Comparison of ENCODE assay signal across 8 cellular contexts in genomic region chr10:89250814-89251416, GRCh38. TPM values are rescaled to one million over a fixed set of nuclear protein-coding genes. Genes with fewer than 3 reads are reported as not detected.
DNase-seq lines count a peak whose midpoint lies in the region; ATAC-seq and TF ChIP-seq lines count a peak whose summit lies in the region.

No MANE protein-coding gene starts in this region.

- H2AFZ ChIP-seq in MM.1S (ENCODE audit: low read length) = peak overlapping the region; percentile 86

- peak overlapping the region; percentile 82 for H3K4me2 ChIP-seq in MM.1S (ENCODE audit: low read depth, low read length)

- no peak for ATAC-seq in natural killer cell

- H3K27ac Mint-ChIP-seq in natural killer cell = peak overlapping the region; percentile 80 to 92

- H3K36me3 Mint-ChIP-seq in natural killer cell = no peaks in the 10 kb centered on the region

- H3K9me3 ChIP-seq in MM.1S (replicated peaks; ENCODE audit: insufficient read depth, low read length) = no peaks in the 10 kb centered on the region

- peak overlapping the region; percentile 91 for H3K4me3 Mint-ChIP-seq in natural killer cell

- DNase-seq in MM.1S (no peak), choroid plexus epithelial cell (ENCODE audit: low read depth) (no peak), natural killer cell (no peak), T1000 (lab: John Stamatoyannopoulos, UW) (no peak), 8988T (no peak), NCI-H1694 treated with DMSO at 0.1 percent for 48 hours (lab: John Stamatoyannopoulos, UW) (no peak)
- DNase-seq in effector CD4-positive, alpha-beta T cell = no peak

- no peaks in the 10 kb centered on the region for H3K27me3 ChIP-seq in MM.1S (replicated peaks; ENCODE audit: insufficient read depth, low read length)

- TF ChIP-seq CTCF in GM12875 (IDR thresholded peaks at IDR 0.05; ENCODE audit: borderline replicate concordance, insufficient read depth, low read depth, low read length) = no peak
- no peak for TF ChIP-seq CTCF in MM.1S (IDR thresholded peaks at IDR 0.05; ENCODE audit: low read length)
- no peak for TF ChIP-seq CTCF in choroid plexus epithelial cell (conservative IDR thresholded peaks at IDR 0.05; ENCODE audit: low read depth, low read length)
- TF ChIP-seq CTCF in natural killer cell (IDR thresholded peaks at IDR 0.05) = no peak

- no peaks in the 10 kb centered on the region for H3K36me3 ChIP-seq in MM.1S (replicated peaks; ENCODE audit: insufficient read depth, low read length)

- peaks cover 21 to 22% of the 10 kb centered on the region in 2 donors for H3K4me1 Mint-ChIP-seq in natural killer cell

- H3K27ac ChIP-seq in MM.1S (ENCODE audit: low read length) = no peak overlapping the region

- no peaks in the 10 kb centered on the region for H3K79me2 ChIP-seq in MM.1S (ENCODE audit: low read length)

- peak overlapping the region; percentile 87 for H3K4me3 ChIP-seq in GM12875 (ENCODE audit: low read depth, low read length)
- H3K4me3 ChIP-seq in MM.1S (ENCODE audit: low read length) = peak overlapping the region; percentile 80
- peak overlapping the region; percentile 98 for H3K4me3 ChIP-seq in choroid plexus epithelial cell (ENCODE audit: low read depth, low read length)

- no peaks in the 10 kb centered on the region for H3K9me3 Mint-ChIP-seq in natural killer cell

- H3F3A ChIP-seq in MM.1S (ENCODE audit: insufficient read depth, low read length) = no peaks in the 10 kb centered on the region

- peak overlapping the region; percentile 44; the same call in 1 of the 2 replicates for H3K9ac ChIP-seq in MM.1S (ENCODE audit: low read length)

- H4K20me1 ChIP-seq in MM.1S (ENCODE audit: insufficient read depth, low read length) = no peaks in the 10 kb centered on the region

- intact Hi-C loops in natural killer cell (cut with micrococcal nuclease) = no loop called here

- H3K4me1 ChIP-seq in MM.1S (ENCODE audit: low read length) = 0 out of 2 replicates have a peak, but pooled peaks cover 4% of the 10 kb centered on the region

- H3K27me3 Mint-ChIP-seq in natural killer cell (ENCODE audit: low read depth in 2 of 2) = peaks cover 4 to 14% of the 10 kb centered on the region in 2 donors

- H3K9me2 ChIP-seq in MM.1S (replicated peaks; ENCODE audit: insufficient read depth, low read length) = no peaks in the 10 kb centered on the region

RNA-seq across cellular contexts. Expression of gene LIPA, which starts 0.7 kb away (rescaled TPM):
- total RNA-seq in natural killer cell = 10 to 100 TPM; 41.0 to 43.3 (median 41.1) TPM

RNA-seq across cellular contexts. Expression of gene CH25H, which starts 43.8 kb away (rescaled TPM):
- under 1 TPM in 1 of 3 donors, not detected in 2; 0.20 TPM for total RNA-seq in natural killer cell

RNA-seq across cellular contexts. Expression of gene IFIT2, which starts 50.9 kb away (rescaled TPM):
- 100 to 1,000 TPM in 1 of 3 donors, 10 to 100 TPM in 2; 21.8 to 103 (median 34.9) TPM for total RNA-seq in natural killer cell
